In genomic region chr12:20212658-20213387, GRCh38 we compare ENCODE assay signal across 8 cellular contexts.
DNase-seq lines count a peak whose midpoint lies in the region; ATAC-seq and TF ChIP-seq lines count a peak whose summit lies in the region.

No MANE protein-coding gene starts in this region.

- no peaks in the 10 kb centered on the region for H3K9me3 Mint-ChIP-seq in activated naive CD4-positive, alpha-beta T cell treated with anti-CD3 and anti-CD28 coated beads, Interleukin-2, amount 10 ng/mL, durations not matched to agents 7 days and 5 days

- peak overlapping the region; percentile 43 for H3K9ac ChIP-seq in GM23248

- in situ Hi-C loops in GM23248 (cut with MboI), result no loop called here

- peak; percentile 91 for ATAC-seq in left lobe of liver
- ATAC-seq in GM21367 (IDR thresholded peaks at IDR 0.05; ENCODE audit: unreplicated experiment), result no peak
- no peak for ATAC-seq in HG03159 (IDR thresholded peaks at IDR 0.05; ENCODE audit: unreplicated experiment)

- WGBS in GM23248 (ENCODE audit: low coverage in 1 of 2, low lambda C conversion rate in 2 of 2, missing lambda C conversion rate in 2 of 2), 2 experiments, result 9 to 12% methylated on average over 7 of the region's 7 CpGs
- 15% methylated on average over 7 of the region's 7 CpGs for WGBS in suprapubic skin

- H3K4me3 Mint-ChIP-seq in activated naive CD4-positive, alpha-beta T cell treated with anti-CD3 and anti-CD28 coated beads, Interleukin-2, amount 10 ng/mL, durations not matched to agents 7 days and 5 days, result no peak overlapping the region

- H3K27me3 ChIP-seq in GM23248 (replicated peaks; ENCODE audit: insufficient read depth) (no peaks in the 10 kb centered on the region), suprapubic skin (no peaks in the 10 kb centered on the region)

- H3K36me3 Mint-ChIP-seq in activated naive CD4-positive, alpha-beta T cell treated with anti-CD3 and anti-CD28 coated beads, Interleukin-2, amount 10 ng/mL, durations not matched to agents 7 days and 5 days, result no peaks in the 10 kb centered on the region

- H3K27ac Mint-ChIP-seq in activated naive CD4-positive, alpha-beta T cell treated with anti-CD3 and anti-CD28 coated beads, Interleukin-2, amount 10 ng/mL, durations not matched to agents 7 days and 5 days, result no peak overlapping the region

- H3K9me2 ChIP-seq in GM23248 (ENCODE audit: insufficient read depth), result no peaks in the 10 kb centered on the region

- H3K4me2 ChIP-seq in GM23248 (ENCODE audit: unreplicated experiment), result peak overlapping the region; percentile 70

- H2AFZ ChIP-seq in GM23248, result no peak overlapping the region

- peaks cover 7% of the 10 kb centered on the region for H3F3A ChIP-seq in GM23248 (ENCODE audit: insufficient read depth)

- H3K4me3 ChIP-seq in GM23248, result 0 out of 2 replicates have a peak overlapping the region, but pooled peaks have one; percentile 27
- H3K4me3 ChIP-seq in suprapubic skin, result peak overlapping the region; percentile 2

- no peaks in the 10 kb centered on the region for H4K20me1 ChIP-seq in GM23248 (ENCODE audit: insufficient read depth)

- no peaks in the 10 kb centered on the region for H3K4me1 Mint-ChIP-seq in activated naive CD4-positive, alpha-beta T cell treated with anti-CD3 and anti-CD28 coated beads, Interleukin-2, amount 10 ng/mL, durations not matched to agents 7 days and 5 days

- H3K9me3 ChIP-seq in GM23248 (ENCODE audit: low read depth), result no peaks in the 10 kb centered on the region
- no peaks in the 10 kb centered on the region for H3K9me3 ChIP-seq in suprapubic skin

- H3K36me3 ChIP-seq in GM23248 (ENCODE audit: low read depth), result no peaks in the 10 kb centered on the region
- no peaks in the 10 kb centered on the region for H3K36me3 ChIP-seq in suprapubic skin

- CTCF ChIA-PET in activated naive CD4-positive, alpha-beta T cell treated with anti-CD3 and anti-CD28 coated beads, Interleukin-2, amount 10 ng/mL, durations not matched to agents 7 days and 5 days (lab: Charles Lee), result no interaction called here

- no peaks in the 10 kb centered on the region for H3K79me2 ChIP-seq in GM23248 (ENCODE audit: insufficient read depth)

- no peak for TF ChIP-seq CTCF in suprapubic skin (IDR thresholded peaks at IDR 0.05)

- no peak for TF ChIP-seq POLR2A in suprapubic skin (IDR thresholded peaks at IDR 0.05)

- TF ChIP-seq EP300 in suprapubic skin (IDR thresholded peaks at IDR 0.05), result peak; percentile 16

- H3K27me3 Mint-ChIP-seq in activated naive CD4-positive, alpha-beta T cell treated with anti-CD3 and anti-CD28 coated beads, Interleukin-2, amount 10 ng/mL, durations not matched to agents 7 days and 5 days, result no peaks in the 10 kb centered on the region

- H3K27ac ChIP-seq in GM23248, result peak overlapping the region; percentile 54
- H3K27ac ChIP-seq in suprapubic skin, result peak overlapping the region; percentile 59

- DNase-seq in GM23248, result peak; percentile 100
- peak; percentile 98 for DNase-seq in NCI-H69 (lab: John Stamatoyannopoulos, UW)
- DNase-seq in dermis microvascular lymphatic vessel endothelial cell (ENCODE audit: low read depth in 2 of 2), result peak; percentile 95 to 98
- DNase-seq in left lobe of liver (ENCODE audit: low spot score), result peak; percentile 64
- DNase-seq in suprapubic skin (ENCODE audit: low spot score in 2 of 2), result peak; percentile 85 to 87
- DNase-seq in activated naive CD4-positive, alpha-beta T cell treated with anti-CD3 and anti-CD28 coated beads, Interleukin-2, amount 10 ng/mL, durations not matched to agents 7 days and 5 days, result no peak

- H3K4me1 ChIP-seq in GM23248 (ENCODE audit: insufficient read depth) (peaks cover 5% of the 10 kb centered on the region), suprapubic skin (peaks cover 32% of the 10 kb centered on the region)
